In the genomic region with DNA sequence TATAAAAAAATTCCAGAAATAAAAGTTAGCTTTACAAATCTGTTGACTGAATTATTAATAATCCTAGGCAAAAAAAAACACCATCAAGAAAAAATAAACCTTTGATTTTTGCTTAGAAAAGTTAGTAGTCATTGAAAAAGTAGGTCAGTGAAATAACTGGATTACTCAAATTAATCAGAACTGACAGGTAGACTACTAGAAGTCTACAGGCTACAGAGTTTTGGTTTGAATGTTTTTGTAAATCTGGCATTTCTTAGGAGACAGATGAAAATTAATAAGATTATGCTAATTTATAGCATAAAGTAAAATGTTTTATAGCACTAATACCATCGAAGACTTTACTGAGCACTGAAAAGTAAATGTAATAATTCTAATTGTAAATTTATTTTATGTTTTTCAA, we compare ENCODE assay signal across 16 cellular contexts.
DNase-seq lines count a peak whose midpoint lies in the region; ATAC-seq, FAIRE-seq and TF ChIP-seq lines count a peak whose summit lies in the region.
"Had no signal": no experiment of that assay in that cellular context is flagged by ENCODE, and none has a peak within 500 bp of the region (broad histone marks: within the 10 kb centered on the region; RNA-seq: fewer than 3 reads in every experiment).

No MANE protein-coding gene starts in this region.

- no peak for TF ChIP-seq EP300 in SK-N-SH (IDR thresholded peaks at IDR 0.05; ENCODE audit: borderline replicate concordance in 1 of 2, low read depth in 1 of 2, low read length in 1 of 2)

- TF ChIP-seq POLR2A in GM18505 (IDR thresholded peaks at IDR 0.05; ENCODE audit: borderline replicate concordance, extremely low read depth, insufficient read depth, insufficient read length), result no peak

- no peaks in the 10 kb centered on the region for H3F3A ChIP-seq in SK-N-SH (replicated peaks; ENCODE audit: insufficient read depth)

- H3K4me1 ChIP-seq in SK-N-SH (ENCODE audit: control insufficient read depth in 1 of 2, insufficient read depth in 2 of 2, low read depth in 1 of 2, low read length in 1 of 2), result peaks cover 0 to 6% of the 10 kb centered on the region in 2 experiments; a peak in 2 of 4 replicates
- H3K4me1 ChIP-seq in hepatocyte (ENCODE audit: insufficient read depth), result no peaks in the 10 kb centered on the region

- no peak overlapping the region for H2AFZ ChIP-seq in SK-N-SH (ENCODE audit: low read depth)
- no peak overlapping the region for H2AFZ ChIP-seq in hepatocyte

- POLR2A ChIA-PET in SK-N-SH (lab: Yijun Ruan, JAX), result no interaction called here

- TF ChIP-seq CTCF in D721Med (IDR thresholded peaks at IDR 0.05; ENCODE audit: insufficient read depth, missing control alignments) (no peak), SK-N-SH (IDR thresholded peaks at IDR 0.05) (no peak), hepatocyte (IDR thresholded peaks at IDR 0.05; ENCODE audit: poor library complexity) (no peak)

- no peak overlapping the region for H3K9ac ChIP-seq in SK-N-SH

- CTCF ChIA-PET in SK-N-SH (lab: Yijun Ruan, JAX), result no interaction called here

- no peak overlapping the region for H3K4me2 ChIP-seq in SK-N-SH
- no peak overlapping the region for H3K4me2 ChIP-seq in hepatocyte

- H3K9me3 ChIP-seq in KOPT-K1 (ENCODE audit: insufficient read depth, low read length, poor library complexity, severe bottlenecking) (no peaks in the 10 kb centered on the region), SK-N-SH (no peaks in the 10 kb centered on the region), hepatocyte (ENCODE audit: low read depth) (no peaks in the 10 kb centered on the region)

- peak; percentile 61 for FAIRE-seq in D721Med (lab: Jason Lieb, UNC)

- no peak for ATAC-seq in GM18505 (IDR thresholded peaks at IDR 0.05; ENCODE audit: unreplicated experiment)

- no peak for TF ChIP-seq RAD21 in SK-N-SH (IDR thresholded peaks at IDR 0.05; ENCODE audit: low read length)

- DNase-seq in D721Med (ENCODE audit: insufficient read length, low spot score) (no peak), SK-N-SH (no peak), cerebellum (ENCODE audit: low spot score) (peak; percentile 22), SKM-1 treated with dmso at 0.1 percent for 144 hours (lab: John Stamatoyannopoulos, UW; ENCODE audit: unreplicated experiment) (no peak), hepatocyte (ENCODE audit: low spot score) (no peak)
- DNase-seq in NK-92 treated with Interleukin-12 subunit alpha and Interleukin-12 subunit beta, amount 100 ng/mL, for 24 hours (lab: John Stamatoyannopoulos, UW), result no peak
- DNase-seq: Calu3; CD4-positive, alpha-beta T cell; DMS79; EL; GDM1; GOT3; H9; IMR-90 had no signal

- H3K36me3 ChIP-seq in KOPT-K1 (ENCODE audit: insufficient read depth, low read length), result no peaks in the 10 kb centered on the region
- no peaks in the 10 kb centered on the region for H3K36me3 ChIP-seq in SK-N-SH (replicated peaks in 1 of 2; ENCODE audit: control insufficient read depth in 1 of 2, insufficient read depth in 2 of 2, low read length in 1 of 2)
- H3K36me3 ChIP-seq in hepatocyte (replicated peaks; ENCODE audit: insufficient read depth, low read depth), result no peaks in the 10 kb centered on the region

- H3K27me3 ChIP-seq in SK-N-SH (ENCODE audit: insufficient read depth) (no peaks in the 10 kb centered on the region), hepatocyte (no peaks in the 10 kb centered on the region)

- H3K79me2 ChIP-seq in SK-N-SH (ENCODE audit: insufficient read depth) (no peaks in the 10 kb centered on the region), hepatocyte (no peaks in the 10 kb centered on the region)

- peak overlapping the region; percentile 99 for H3K27ac ChIP-seq in KOPT-K1 (ENCODE audit: low read depth, low read length, poor library complexity, severe bottlenecking)
- no peak overlapping the region for H3K27ac ChIP-seq in SK-N-SH (ENCODE audit: low read depth in 2 of 2, low read length in 1 of 2)
- H3K27ac ChIP-seq in hepatocyte, result no peak overlapping the region

- no peaks in the 10 kb centered on the region for H4K20me1 ChIP-seq in SK-N-SH (ENCODE audit: insufficient read depth)
- no peaks in the 10 kb centered on the region for H4K20me1 ChIP-seq in hepatocyte (ENCODE audit: insufficient read depth, poor library complexity, severe bottlenecking)

- H3K9me2 ChIP-seq in SK-N-SH, result no peaks in the 10 kb centered on the region
- H3K9me2 ChIP-seq in hepatocyte (replicated peaks; ENCODE audit: insufficient read depth), result no peaks in the 10 kb centered on the region

- H3K4me3 ChIP-seq in SK-N-SH (ENCODE audit: low read depth in 2 of 2, low read length in 1 of 2) (no peak overlapping the region), hepatocyte (no peak overlapping the region)

- 42% methylated on average over 1 of the region's 1 CpG for WGBS in SK-N-SH (ENCODE audit: low lambda C conversion rate)
- 90% methylated on average over 1 of the region's 1 CpG for WGBS in hepatocyte (ENCODE audit: low lambda C conversion rate, missing lambda C conversion rate)

TF ChIP-seq in SK-N-SH, 30 proteins besides CTCF, POLR2A, EP300 and RAD21:
- TF ChIP-seq, protein P1, sequence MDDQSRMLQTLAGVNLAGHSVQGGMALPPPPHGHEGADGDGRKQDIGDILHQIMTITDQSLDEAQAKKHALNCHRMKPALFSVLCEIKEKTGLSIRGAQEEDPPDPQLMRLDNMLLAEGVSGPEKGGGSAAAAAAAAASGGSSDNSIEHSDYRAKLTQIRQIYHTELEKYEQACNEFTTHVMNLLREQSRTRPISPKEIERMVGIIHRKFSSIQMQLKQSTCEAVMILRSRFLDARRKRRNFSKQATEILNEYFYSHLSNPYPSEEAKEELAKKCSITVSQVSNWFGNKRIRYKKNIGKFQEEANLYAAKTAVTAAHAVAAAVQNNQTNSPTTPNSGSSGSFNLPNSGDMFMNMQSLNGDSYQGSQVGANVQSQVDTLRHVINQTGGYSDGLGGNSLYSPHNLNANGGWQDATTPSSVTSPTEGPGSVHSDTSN (IDR thresholded peaks at IDR 0.05), result peak; percentile 36; the same call in 1 of the 2 replicates
- no peak for TF ChIP-seq FOXM1 (IDR thresholded peaks at IDR 0.05; ENCODE audit: low read depth)
